1 cellular context compared by ENCODE assay signal in the genomic region with DNA sequence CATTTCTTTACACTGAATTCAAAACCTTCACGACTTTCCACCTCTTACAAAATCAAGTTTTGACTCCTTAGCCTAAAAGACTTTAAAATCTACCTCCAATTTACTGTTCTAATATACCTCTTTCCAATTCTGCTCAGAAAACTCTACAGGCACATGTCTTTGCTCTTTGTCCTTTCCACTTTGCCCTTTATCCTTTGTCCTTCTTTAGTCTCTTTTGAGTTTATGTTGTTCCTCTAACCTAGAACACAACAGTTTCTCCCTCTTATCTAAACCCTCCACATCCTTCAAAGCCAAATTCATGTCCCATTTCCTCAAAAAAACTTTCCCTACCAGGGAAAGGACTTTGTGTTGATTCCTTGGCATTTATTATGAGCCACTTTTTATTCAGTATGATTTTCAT.
TF ChIP-seq lines count a peak whose summit lies in the region.

No MANE protein-coding gene starts in this region.

TF ChIP-seq in GM23338, 12 proteins besides CTCF, POLR2A, EP300 and RAD21:
- no peak for TF ChIP-seq ZNF114 (CRISPR knock-in tag; IDR thresholded peaks at IDR 0.05)
- TF ChIP-seq EZH2phosphoT487 (IDR thresholded peaks at IDR 0.05; ENCODE audit: unreplicated experiment), result no peak
- no peak for TF ChIP-seq STAT1 (IDR thresholded peaks at IDR 0.05; ENCODE audit: unreplicated experiment)
- TF ChIP-seq CREB1 (CRISPR knock-in tag; IDR thresholded peaks at IDR 0.05; ENCODE audit: low read depth), result no peak
- no peak for TF ChIP-seq NANOG (IDR thresholded peaks at IDR 0.05; ENCODE audit: borderline replicate concordance)
- TF ChIP-seq, protein P1, sequence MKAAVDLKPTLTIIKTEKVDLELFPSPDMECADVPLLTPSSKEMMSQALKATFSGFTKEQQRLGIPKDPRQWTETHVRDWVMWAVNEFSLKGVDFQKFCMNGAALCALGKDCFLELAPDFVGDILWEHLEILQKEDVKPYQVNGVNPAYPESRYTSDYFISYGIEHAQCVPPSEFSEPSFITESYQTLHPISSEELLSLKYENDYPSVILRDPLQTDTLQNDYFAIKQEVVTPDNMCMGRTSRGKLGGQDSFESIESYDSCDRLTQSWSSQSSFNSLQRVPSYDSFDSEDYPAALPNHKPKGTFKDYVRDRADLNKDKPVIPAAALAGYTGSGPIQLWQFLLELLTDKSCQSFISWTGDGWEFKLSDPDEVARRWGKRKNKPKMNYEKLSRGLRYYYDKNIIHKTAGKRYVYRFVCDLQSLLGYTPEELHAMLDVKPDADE (IDR thresholded peaks at IDR 0.05), result no peak
- TF ChIP-seq, protein P2, sequence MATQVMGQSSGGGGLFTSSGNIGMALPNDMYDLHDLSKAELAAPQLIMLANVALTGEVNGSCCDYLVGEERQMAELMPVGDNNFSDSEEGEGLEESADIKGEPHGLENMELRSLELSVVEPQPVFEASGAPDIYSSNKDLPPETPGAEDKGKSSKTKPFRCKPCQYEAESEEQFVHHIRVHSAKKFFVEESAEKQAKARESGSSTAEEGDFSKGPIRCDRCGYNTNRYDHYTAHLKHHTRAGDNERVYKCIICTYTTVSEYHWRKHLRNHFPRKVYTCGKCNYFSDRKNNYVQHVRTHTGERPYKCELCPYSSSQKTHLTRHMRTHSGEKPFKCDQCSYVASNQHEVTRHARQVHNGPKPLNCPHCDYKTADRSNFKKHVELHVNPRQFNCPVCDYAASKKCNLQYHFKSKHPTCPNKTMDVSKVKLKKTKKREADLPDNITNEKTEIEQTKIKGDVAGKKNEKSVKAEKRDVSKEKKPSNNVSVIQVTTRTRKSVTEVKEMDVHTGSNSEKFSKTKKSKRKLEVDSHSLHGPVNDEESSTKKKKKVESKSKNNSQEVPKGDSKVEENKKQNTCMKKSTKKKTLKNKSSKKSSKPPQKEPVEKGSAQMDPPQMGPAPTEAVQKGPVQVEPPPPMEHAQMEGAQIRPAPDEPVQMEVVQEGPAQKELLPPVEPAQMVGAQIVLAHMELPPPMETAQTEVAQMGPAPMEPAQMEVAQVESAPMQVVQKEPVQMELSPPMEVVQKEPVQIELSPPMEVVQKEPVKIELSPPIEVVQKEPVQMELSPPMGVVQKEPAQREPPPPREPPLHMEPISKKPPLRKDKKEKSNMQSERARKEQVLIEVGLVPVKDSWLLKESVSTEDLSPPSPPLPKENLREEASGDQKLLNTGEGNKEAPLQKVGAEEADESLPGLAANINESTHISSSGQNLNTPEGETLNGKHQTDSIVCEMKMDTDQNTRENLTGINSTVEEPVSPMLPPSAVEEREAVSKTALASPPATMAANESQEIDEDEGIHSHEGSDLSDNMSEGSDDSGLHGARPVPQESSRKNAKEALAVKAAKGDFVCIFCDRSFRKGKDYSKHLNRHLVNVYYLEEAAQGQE (IDR thresholded peaks at IDR 0.05; ENCODE audit: unreplicated experiment), result no peak
- no peak for TF ChIP-seq ZNF331 (CRISPR knock-in tag; IDR thresholded peaks at IDR 0.05; ENCODE audit: low read depth)
- TF ChIP-seq EZH2 (IDR thresholded peaks at IDR 0.05; ENCODE audit: low read depth, unreplicated experiment), result no peak
